Comparison of ENCODE assay signal across 15 cellular contexts in genomic region chr5:6365977-6366590, GRCh38. TPM values are rescaled to one million over a fixed set of nuclear protein-coding genes. Genes with fewer than 3 reads are reported as not detected.
DNase-seq lines count a peak whose midpoint lies in the region; ATAC-seq and TF ChIP-seq lines count a peak whose summit lies in the region.
"Had no signal": no experiment of that assay in that cellular context is flagged by ENCODE, and none has a peak within 500 bp of the region (broad histone marks: within the 10 kb centered on the region; RNA-seq: fewer than 3 reads in every experiment).

No MANE protein-coding gene starts in this region.

- POLR2A ChIA-PET in activated B cell treated with CpG ODN at 0.5 μM for 24 hours (lab: Charles Lee) = no interaction called here

- H3K36me3 Mint-ChIP-seq in activated B cell treated with CpG ODN at 0.5 μM for 24 hours (ENCODE audit: low read depth) = peaks cover 60% of the 10 kb centered on the region
- H3K36me3 Mint-ChIP-seq in progenitor cell of endocrine pancreas (ENCODE audit: insufficient read depth) = peaks cover 4% of the 10 kb centered on the region
- peaks cover 43 to 54% of the 10 kb centered on the region in 2 donors for H3K36me3 Mint-ChIP-seq in CD14-positive monocyte

- CTCF ChIA-PET in activated B cell treated with CpG ODN at 0.5 μM for 24 hours (lab: Charles Lee) = no interaction called here

- no peaks in the 10 kb centered on the region for H3K27me3 Mint-ChIP-seq in activated B cell treated with CpG ODN at 0.5 μM for 24 hours
- no peaks in the 10 kb centered on the region for H3K27me3 Mint-ChIP-seq in progenitor cell of endocrine pancreas
- peaks cover 0 to 3% (median 0%) of the 10 kb centered on the region in 3 donors for H3K27me3 Mint-ChIP-seq in CD14-positive monocyte (ENCODE audit: low read depth in 3 of 3)
- H3K27me3 Mint-ChIP-seq: natural killer cell treated with Interleukin-12 subunit alpha and Interleukin-12 subunit beta and Interleukin-15 and Interleukin-18, amount 100 ng/mL, for 72 hours had no signal

- no peak for TF ChIP-seq CTCF in activated B cell treated with CpG ODN at 0.5 μM for 24 hours (IDR thresholded peaks at IDR 0.05)
- no peak for TF ChIP-seq CTCF in progenitor cell of endocrine pancreas (IDR thresholded peaks at IDR 0.05; ENCODE audit: unreplicated experiment)
- no peak for TF ChIP-seq CTCF in CD14-positive monocyte (IDR thresholded peaks at IDR 0.05)

- peak; percentile 20 for DNase-seq in NCI-H2107 treated with DMSO at 0.1 percent for 48 hours (lab: John Stamatoyannopoulos, UW; ENCODE audit: unreplicated experiment)
- DNase-seq in NCI-H2107 (lab: John Stamatoyannopoulos, UW) = no peak
- DNase-seq in GF-D8 (lab: John Stamatoyannopoulos, UW) = peak; percentile 15
- no peak for DNase-seq in activated B cell treated with CpG ODN at 0.5 μM for 24 hours
- no peak for DNase-seq in progenitor cell of endocrine pancreas (ENCODE audit: low spot score, unreplicated experiment)
- no peak for DNase-seq in CD14-positive monocyte (ENCODE audit: low spot score)
- DNase-seq in posterior vena cava (ENCODE audit: low spot score) = no peak
- DNase-seq in LoVo (ENCODE audit: low spot score) = no peak
- DNase-seq: activated CD4-positive, CD25-positive, alpha-beta regulatory T cell treated with anti-CD3 and anti-CD28 coated beads, Interleukin-2, amount 50 U/mL, for 72 hours; DMS 273 treated with DMSO at 0.1 percent for 48 hours; glutamatergic neuron; left lung; NCI-H1694; small intestine had no signal

- peak; percentile 25 for ATAC-seq in activated B cell treated with CpG ODN at 0.5 μM for 24 hours (ENCODE audit: low read depth)
- ATAC-seq: left lung had no signal

- peaks cover 13% of the 10 kb centered on the region for H3K4me1 Mint-ChIP-seq in activated B cell treated with CpG ODN at 0.5 μM for 24 hours
- peaks cover 4% of the 10 kb centered on the region for H3K4me1 Mint-ChIP-seq in progenitor cell of endocrine pancreas (ENCODE audit: low read depth)
- peaks cover 8% of the 10 kb centered on the region for H3K4me1 Mint-ChIP-seq in CD14-positive monocyte

- intact Hi-C loops in activated B cell treated with CpG ODN at 0.5 μM for 24 hours (cut with micrococcal nuclease) (no loop called here), CD14-positive monocyte (cut with micrococcal nuclease) (no loop called here), posterior vena cava (cut with DNase I) (no loop called here)

- H3K27ac Mint-ChIP-seq in activated B cell treated with CpG ODN at 0.5 μM for 24 hours = peak overlapping the region; percentile 14
- H3K27ac Mint-ChIP-seq in progenitor cell of endocrine pancreas = peak overlapping the region; percentile 25
- H3K27ac Mint-ChIP-seq in CD14-positive monocyte = peak overlapping the region in 1 of 7 donors; percentile 51
- H3K27ac Mint-ChIP-seq: natural killer cell treated with Interleukin-12 subunit alpha and Interleukin-12 subunit beta and Interleukin-15 and Interleukin-18, amount 100 ng/mL, for 72 hours had no signal

- H3K4me3 Mint-ChIP-seq in activated B cell treated with CpG ODN at 0.5 μM for 24 hours (no peak overlapping the region), progenitor cell of endocrine pancreas (ENCODE audit: low read depth) (no peak overlapping the region), CD14-positive monocyte (no peak overlapping the region)
- H3K4me3 Mint-ChIP-seq: natural killer cell treated with Interleukin-12 subunit alpha and Interleukin-12 subunit beta and Interleukin-15 and Interleukin-18, amount 100 ng/mL, for 72 hours had no signal

- no peaks in the 10 kb centered on the region for H3K9me3 Mint-ChIP-seq in activated B cell treated with CpG ODN at 0.5 μM for 24 hours
- no peaks in the 10 kb centered on the region for H3K9me3 Mint-ChIP-seq in progenitor cell of endocrine pancreas (ENCODE audit: low read depth)
- H3K9me3 Mint-ChIP-seq in CD14-positive monocyte = peaks cover 0 to 5% (median 2%) of the 10 kb centered on the region in 7 donors
- H3K9me3 Mint-ChIP-seq: natural killer cell treated with Interleukin-12 subunit alpha and Interleukin-12 subunit beta and Interleukin-15 and Interleukin-18, amount 100 ng/mL, for 72 hours had no signal

RNA-seq across cellular contexts. Expression of gene MED10, which starts 12.3 kb away (rescaled TPM):
- 45.0 and 47.7 TPM in 2 replicates for total RNA-seq in activated B cell treated with CpG ODN at 0.5 μM for 24 hours
- total RNA-seq in progenitor cell of endocrine pancreas = 27.1 and 28.7 TPM in 2 replicates
- 10 to 100 TPM; 47.3 to 47.8 TPM for polyA plus RNA-seq in CD14-positive monocyte
- total RNA-seq in posterior vena cava = 10 to 100 TPM; 28.5 to 36.5 TPM

Comparison
In these comparisons a context has a peak if more than half of its experiments do, and no peak if none do; other contexts are left out.
1. DNase-seq: peak in NCI-H2107 treated with DMSO at 0.1 percent for 48 hours (single experiment) and GF-D8 (single experiment); none in NCI-H2107 (single experiment), activated B cell treated with CpG ODN at 0.5 μM for 24 hours (single experiment), progenitor cell of endocrine pancreas (single experiment), CD14-positive monocyte (single experiment), posterior vena cava (single experiment) and LoVo (single experiment).